Comparison of ENCODE assay signal across 17 cellular contexts in the genomic region with DNA sequence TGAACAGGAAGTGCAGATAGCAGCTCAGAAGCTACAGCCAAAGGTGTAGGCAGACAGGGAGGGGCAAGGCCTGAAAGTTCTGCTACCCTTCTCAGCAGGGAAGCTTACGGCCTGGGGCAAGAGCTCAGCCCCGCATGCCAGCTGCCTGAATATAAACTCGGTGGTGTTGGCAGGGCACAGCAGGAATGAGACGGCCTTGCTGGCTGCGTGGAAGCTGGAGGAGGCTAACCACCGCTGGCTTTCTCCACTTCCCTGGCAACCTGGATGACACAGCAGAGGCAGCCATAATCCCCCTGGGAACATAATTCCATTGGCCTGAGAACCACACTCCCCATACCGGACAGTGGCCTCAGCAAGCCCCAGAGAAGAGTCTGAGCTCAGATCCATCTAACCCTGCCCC.
DNase-seq lines count a peak whose midpoint lies in the region; FAIRE-seq and TF ChIP-seq lines count a peak whose summit lies in the region.
"Had no signal": no experiment of that assay in that cellular context is flagged by ENCODE, and none has a peak within 500 bp of the region (broad histone marks: within the 10 kb centered on the region; RNA-seq: fewer than 3 reads in every experiment).

No MANE protein-coding gene starts in this region.

- H3K27me3 Mint-ChIP-seq in astrocyte (ENCODE audit: low read depth, unreplicated experiment), result no peaks in the 10 kb centered on the region
- H3K27me3 Mint-ChIP-seq: brain had no signal

- no peaks in the 10 kb centered on the region for H4K20me1 ChIP-seq in Loucy (ENCODE audit: insufficient read depth, low read length, poor library complexity, severe bottlenecking)
- H4K20me1 ChIP-seq in astrocyte (ENCODE audit: insufficient read depth, low read length), result no peaks in the 10 kb centered on the region

- no peak overlapping the region for H3K4me3 Mint-ChIP-seq in astrocyte (ENCODE audit: unreplicated experiment)
- H3K4me3 Mint-ChIP-seq: activated CD4-positive, alpha-beta memory T cell treated with anti-CD3 and anti-CD28 coated beads, Interleukin-2, amount 10 ng/mL, durations not matched to agents 7 days and 5 days; brain had no signal

- H3K9ac ChIP-seq in Loucy (ENCODE audit: low read depth, low read length, poor library complexity, severe bottlenecking) (no peak overlapping the region), astrocyte (ENCODE audit: low read length) (no peak overlapping the region)

- H3K4me3 ChIP-seq in Loucy (ENCODE audit: low read length, poor library complexity, severe bottlenecking) (no peak overlapping the region), astrocyte (ENCODE audit: insufficient read depth, low read depth, low read length) (no peak overlapping the region), stomach (no peak overlapping the region), esophagus muscularis mucosa (no peak overlapping the region)
- H3K4me3 ChIP-seq: A549, lower lobe of right lung, thyroid gland had no signal

- no peaks in the 10 kb centered on the region for H3K4me1 Mint-ChIP-seq in astrocyte (ENCODE audit: low read depth, unreplicated experiment)
- H3K4me1 Mint-ChIP-seq: activated CD4-positive, alpha-beta memory T cell treated with anti-CD3 and anti-CD28 coated beads, Interleukin-2, amount 10 ng/mL, durations not matched to agents 7 days and 5 days; brain had no signal

- no peaks in the 10 kb centered on the region for H3K27me3 ChIP-seq in Loucy (ENCODE audit: insufficient read depth, low read length, poor library complexity, severe bottlenecking)
- no peaks in the 10 kb centered on the region for H3K27me3 ChIP-seq in astrocyte (ENCODE audit: insufficient read depth, low read length)
- no peaks in the 10 kb centered on the region for H3K27me3 ChIP-seq in stomach
- H3K27me3 ChIP-seq in esophagus muscularis mucosa, result no peaks in the 10 kb centered on the region
- H3K27me3 ChIP-seq: neutrophil, thyroid gland had no signal

- H3K79me2 ChIP-seq in Loucy (ENCODE audit: insufficient read depth, low read length), result no peaks in the 10 kb centered on the region
- H3K79me2 ChIP-seq in astrocyte (ENCODE audit: insufficient read depth, low read length), result no peaks in the 10 kb centered on the region

- TF ChIP-seq POLR2A in stomach (IDR thresholded peaks at IDR 0.05) (no peak), esophagus muscularis mucosa (IDR thresholded peaks at IDR 0.05; ENCODE audit: low read depth) (no peak)

- H3F3A ChIP-seq in Loucy (ENCODE audit: low read depth), result no peaks in the 10 kb centered on the region

- DNase-seq in A172 (ENCODE audit: low spot score) (peak; percentile 47), astrocyte (ENCODE audit: low read depth) (no peak), hepatic stellate cell (ENCODE audit: low spot score) (peak; percentile 10), epidermal melanocyte (ENCODE audit: insufficient read length, low spot score) (no peak), stomach (no peak), esophagus muscularis mucosa (ENCODE audit: extremely low spot score) (no peak), SW480 (ENCODE audit: low spot score) (no peak)
- DNase-seq: activated CD4-positive, alpha-beta memory T cell treated with anti-CD3 and anti-CD28 coated beads, Interleukin-2, amount 10 ng/mL, durations not matched to agents 7 days and 5 days; KG1; lower lobe of right lung; NCI-H2171; thyroid gland had no signal

- no peaks in the 10 kb centered on the region for H3K36me3 ChIP-seq in Loucy (ENCODE audit: insufficient read depth, low read length)
- no peaks in the 10 kb centered on the region for H3K36me3 ChIP-seq in astrocyte (ENCODE audit: insufficient read depth, low read length)
- H3K36me3 ChIP-seq in stomach, result no peaks in the 10 kb centered on the region
- no peaks in the 10 kb centered on the region for H3K36me3 ChIP-seq in esophagus muscularis mucosa
- H3K36me3 ChIP-seq: lower lobe of right lung, neutrophil, thyroid gland had no signal

- no peak for FAIRE-seq in astrocyte (lab: Jason Lieb, UNC)
- FAIRE-seq: A549, D721Med had no signal

- 38 to 51% (median 46%) methylated on average over 6 to 7 of the region's 7 CpGs for WGBS in stomach, 5 donors
- 54% methylated on average over 7 of the region's 7 CpGs for WGBS in esophagus muscularis mucosa

- no peaks in the 10 kb centered on the region for H3K36me3 Mint-ChIP-seq in astrocyte (ENCODE audit: low read depth, unreplicated experiment)
- H3K36me3 Mint-ChIP-seq: brain had no signal

- TF ChIP-seq CTCF in Loucy (conservative IDR thresholded peaks at IDR 0.05; ENCODE audit: low read length), result no peak
- TF ChIP-seq CTCF in astrocyte (IDR thresholded peaks at IDR 0.05; ENCODE audit: insufficient read depth, low read depth, low read length), result no peak
- no peak for TF ChIP-seq CTCF in stomach (IDR thresholded peaks at IDR 0.05)
- TF ChIP-seq CTCF in esophagus muscularis mucosa (IDR thresholded peaks at IDR 0.05), result no peak

- intact Hi-C loops in stomach (cut with DNase I; ENCODE audit: low total_unique reads) (no loop called here), esophagus muscularis mucosa (cut with DNase I) (no loop called here)

- H3K9me2 ChIP-seq in Loucy (replicated peaks; ENCODE audit: low read depth, low read length), result no peaks in the 10 kb centered on the region

- H2AFZ ChIP-seq in Loucy (ENCODE audit: low read length) (peak overlapping the region; percentile 34; the same call in 1 of the 2 replicates), astrocyte (ENCODE audit: low read depth, low read length) (peak overlapping the region; percentile 59)

- no peak overlapping the region for H3K4me2 ChIP-seq in Loucy (ENCODE audit: low read depth, low read length, poor library complexity, severe bottlenecking)
- H3K4me2 ChIP-seq in astrocyte (ENCODE audit: low read length), result no peak overlapping the region
- H3K4me2 ChIP-seq: A549 had no signal

- H3K4me1 ChIP-seq in Loucy (ENCODE audit: insufficient read depth, low read length, poor library complexity, severe bottlenecking), result no peaks in the 10 kb centered on the region
- H3K4me1 ChIP-seq in astrocyte (ENCODE audit: insufficient read depth, low read length), result peaks cover 5% of the 10 kb centered on the region
- H3K4me1 ChIP-seq in stomach, result peaks cover 0 to 9% (median 2%) of the 10 kb centered on the region in 4 donors
- no peaks in the 10 kb centered on the region for H3K4me1 ChIP-seq in esophagus muscularis mucosa
- H3K4me1 ChIP-seq: A549, lower lobe of right lung, thyroid gland had no signal

- TF ChIP-seq EP300 in stomach (IDR thresholded peaks at IDR 0.05) (no peak), esophagus muscularis mucosa (IDR thresholded peaks at IDR 0.05) (no peak)

- H3K9me3 ChIP-seq in Loucy (ENCODE audit: insufficient read depth, low read depth, low read length), result no peaks in the 10 kb centered on the region
- no peaks in the 10 kb centered on the region for H3K9me3 ChIP-seq in astrocyte (ENCODE audit: insufficient read depth, low read depth, low read length)
- H3K9me3 ChIP-seq in stomach, result no peaks in the 10 kb centered on the region
- H3K9me3 ChIP-seq in esophagus muscularis mucosa, result peaks cover 0 to 5% (median 0%) of the 10 kb centered on the region in 4 donors
- H3K9me3 ChIP-seq: A549, lower lobe of right lung, neutrophil, thyroid gland had no signal

- no peak overlapping the region for H3K27ac Mint-ChIP-seq in astrocyte (ENCODE audit: unreplicated experiment)
- H3K27ac Mint-ChIP-seq: activated CD4-positive, alpha-beta memory T cell treated with anti-CD3 and anti-CD28 coated beads, Interleukin-2, amount 10 ng/mL, durations not matched to agents 7 days and 5 days; brain had no signal

- no peak overlapping the region for H3K27ac ChIP-seq in astrocyte (ENCODE audit: low read depth, low read length)
- H3K27ac ChIP-seq in stomach, result peak overlapping the region in 1 of 5 donors; percentile 34
- no peak overlapping the region for H3K27ac ChIP-seq in esophagus muscularis mucosa (replicated peaks in 1 of 4)
- H3K27ac ChIP-seq: A549, lower lobe of right lung, neutrophil, thyroid gland had no signal

- no peaks in the 10 kb centered on the region for H3K9me3 Mint-ChIP-seq in astrocyte (ENCODE audit: unreplicated experiment)

Comparison
In these comparisons a context has a peak if more than half of its experiments do, and no peak if none do; other contexts are left out.
1. DNase-seq: peak in A172 (single experiment) and hepatic stellate cell (single experiment); none in astrocyte (single experiment), epidermal melanocyte (single experiment), stomach (single experiment), esophagus muscularis mucosa (single experiment) and SW480 (single experiment).